13 cellular contexts compared by ENCODE assay signal in genomic region chr16:3186946-3187690, GRCh38. TPM values are rescaled to one million over a fixed set of nuclear protein-coding genes. Genes with fewer than 3 reads are reported as not detected.
A peak's percentile ranks its signal among the peaks of the same experiment; 100 is the strongest.
DNase-seq lines count a peak whose midpoint lies in the region; ATAC-seq and TF ChIP-seq lines count a peak whose summit lies in the region.
"Had no signal": no experiment of that assay in that cellular context is flagged by ENCODE, and none has a peak within 500 bp of the region (broad histone marks: within the 10 kb centered on the region; RNA-seq: fewer than 3 reads in every experiment).

No MANE protein-coding gene starts in this region.

- H3K27ac ChIP-seq in KMS-11 (no peak overlapping the region), ectodermal cell (ENCODE audit: insufficient read depth, low read depth, low read length, poor library complexity, severe bottlenecking) (no peak overlapping the region)
- H3K27ac ChIP-seq: psoas muscle, transverse colon, VCaP had no signal

- intact Hi-C loops in cardiac septum (cut with DNase I) = no loop called here

- no peak overlapping the region for H3K4me3 ChIP-seq in KMS-11 (IDR thresholded peaks at IDR 0.05; ENCODE audit: insufficient read depth, low read depth, low read length)
- peak overlapping the region; percentile 14 for H3K4me3 ChIP-seq in ectodermal cell (ENCODE audit: insufficient read depth, low read depth, low read length)
- H3K4me3 ChIP-seq in neuron (ENCODE audit: low read length) = peak overlapping the region; percentile 40
- H3K4me3 ChIP-seq: psoas muscle, transverse colon had no signal

- WGBS in ectodermal cell, 2 experiments = 86 to 90% methylated on average over 23 of the region's 23 CpGs

- no peak for DNase-seq in activated T-cell treated with anti-CD3 and anti-CD28 coated beads, Interleukin-2, amount 50 U/mL, for 72 hours
- no peak for DNase-seq in activated T-cell treated with anti-CD3 and anti-CD28 coated beads, Interleukin-2, amount 50 U/mL, for 48 hours
- DNase-seq in cardiac septum (ENCODE audit: low spot score) (no peak), NCI-H2196 treated with DMSO at 0.1 percent for 48 hours (lab: John Stamatoyannopoulos, UW; ENCODE audit: unreplicated experiment) (no peak), NCI-H446 treated with DMSO at 0.1 percent for 48 hours (lab: John Stamatoyannopoulos, UW) (no peak)
- DNase-seq: effector CD4-positive, alpha-beta T cell; Kasumi-1; psoas muscle; transverse colon had no signal

- no peaks in the 10 kb centered on the region for H3K9me3 Mint-ChIP-seq in activated T-cell treated with anti-CD3 and anti-CD28 coated beads, Interleukin-2, amount 50 U/mL, for 72 hours

- peak overlapping the region; percentile 99 for H3K27ac Mint-ChIP-seq in activated T-cell treated with anti-CD3 and anti-CD28 coated beads, Interleukin-2, amount 50 U/mL, for 72 hours

- peaks cover 32% of the 10 kb centered on the region for H3K4me1 ChIP-seq in KMS-11 (ENCODE audit: low read depth, poor library complexity, severe bottlenecking)
- no peaks in the 10 kb centered on the region for H3K4me1 ChIP-seq in ectodermal cell (ENCODE audit: control insufficient read depth, insufficient read depth, low read length)
- peaks cover 9% of the 10 kb centered on the region for H3K4me1 ChIP-seq in neuron (ENCODE audit: insufficient read depth, low read length)

- ATAC-seq in activated T-cell treated with anti-CD3 and anti-CD28 coated beads, Interleukin-2, amount 50 U/mL, for 72 hours (replicated peaks in 1 of 2) = no peak
- ATAC-seq: psoas muscle had no signal

- H3K79me2 ChIP-seq in KMS-11 (ENCODE audit: insufficient read depth, low read depth) = no peaks in the 10 kb centered on the region

- H3K4me1 Mint-ChIP-seq in activated T-cell treated with anti-CD3 and anti-CD28 coated beads, Interleukin-2, amount 50 U/mL, for 72 hours (ENCODE audit: low read depth) = peaks cover 76% of the 10 kb centered on the region

- peak overlapping the region; percentile 1; the same call in 1 of the 2 replicates for H3K4me2 ChIP-seq in KMS-11

- peak overlapping the region; percentile 92 to 99 for H3K4me3 Mint-ChIP-seq in activated T-cell treated with anti-CD3 and anti-CD28 coated beads, Interleukin-2, amount 50 U/mL, for 72 hours

- TF ChIP-seq CTCF in KMS-11 (conservative IDR thresholded peaks at IDR 0.05; ENCODE audit: low read depth, low read length) = no peak

- H3K27me3 Mint-ChIP-seq in activated T-cell treated with anti-CD3 and anti-CD28 coated beads, Interleukin-2, amount 50 U/mL, for 72 hours (ENCODE audit: low read depth) = peaks cover 69% of the 10 kb centered on the region

- no peaks in the 10 kb centered on the region for H4K20me1 ChIP-seq in KMS-11 (ENCODE audit: insufficient read depth)

- H3K9ac ChIP-seq in KMS-11 = no peak overlapping the region

- H3K27me3 ChIP-seq in KMS-11 (ENCODE audit: insufficient read depth, low read depth) = no peaks in the 10 kb centered on the region; the same call in 1 of the 2 replicates
- H3K27me3 ChIP-seq in ectodermal cell (ENCODE audit: control insufficient read depth, insufficient read depth, low read length, poor library complexity, severe bottlenecking) = peaks cover 90% of the 10 kb centered on the region
- H3K27me3 ChIP-seq in neuron (ENCODE audit: insufficient read depth, low read length) = peaks cover 42% of the 10 kb centered on the region

- peaks cover 10 to 11% of the 10 kb centered on the region in 2 donors for H3K36me3 Mint-ChIP-seq in activated T-cell treated with anti-CD3 and anti-CD28 coated beads, Interleukin-2, amount 50 U/mL, for 72 hours (ENCODE audit: insufficient read depth in 2 of 2)

- H3K9me3 ChIP-seq in ectodermal cell (ENCODE audit: control insufficient read depth, low read length) (no peaks in the 10 kb centered on the region), neuron (ENCODE audit: low read length) (no peaks in the 10 kb centered on the region)
- H3K9me3 ChIP-seq: psoas muscle, transverse colon had no signal

- no peaks in the 10 kb centered on the region for H3K36me3 ChIP-seq in KMS-11 (ENCODE audit: insufficient read depth)
- no peaks in the 10 kb centered on the region for H3K36me3 ChIP-seq in ectodermal cell (ENCODE audit: control insufficient read depth, insufficient read depth, low read length)
- no peaks in the 10 kb centered on the region for H3K36me3 ChIP-seq in neuron (ENCODE audit: insufficient read depth, low read length)
- H3K36me3 ChIP-seq: transverse colon had no signal

- H2AFZ ChIP-seq in KMS-11 (ENCODE audit: low read depth) (no peak overlapping the region), neuron (ENCODE audit: low read depth, low read length) (no peak overlapping the region)

RNA-seq across cellular contexts. Expression of gene OR1F1, which starts 0.9 kb away (rescaled TPM):
- under 1 TPM in 1 of 2 donors, not detected in 1; 0.35 TPM for total RNA-seq in activated T-cell treated with anti-CD3 and anti-CD28 coated beads, Interleukin-2, amount 50 U/mL, for 72 hours
- not detected for polyA plus RNA-seq in ectodermal cell (2013, experiment 1 of 4)
- not detected for polyA plus RNA-seq in ectodermal cell (2013, experiment 2 of 4)
- not detected for polyA plus RNA-seq in ectodermal cell (2013, experiment 3 of 4)
- not detected for polyA plus RNA-seq in ectodermal cell (2013, experiment 4 of 4)
- total RNA-seq in cardiac septum = not detected
- total RNA-seq: psoas muscle, transverse colon had no signal
- polyA plus RNA-seq: psoas muscle had no signal

RNA-seq across cellular contexts. Expression of gene ZNF200, which starts 47.8 kb away (rescaled TPM):
- 10 to 100 TPM; 14.8 to 15.5 TPM for total RNA-seq in activated T-cell treated with anti-CD3 and anti-CD28 coated beads, Interleukin-2, amount 50 U/mL, for 72 hours
- polyA plus RNA-seq in ectodermal cell (2013, experiment 1 of 4) = 8.0 TPM
- polyA plus RNA-seq in ectodermal cell (2013, experiment 2 of 4) = 10.3 TPM
- 9.2 TPM for polyA plus RNA-seq in ectodermal cell (2013, experiment 3 of 4)
- 8.5 TPM for polyA plus RNA-seq in ectodermal cell (2013, experiment 4 of 4)
- total RNA-seq in cardiac septum = 5.3 TPM

RNA-seq across cellular contexts. Expression of gene ZNF213, which starts 52.3 kb away (rescaled TPM):
- total RNA-seq in activated T-cell treated with anti-CD3 and anti-CD28 coated beads, Interleukin-2, amount 50 U/mL, for 72 hours = 10 to 100 TPM; 12.2 to 16.3 TPM
- 9.6 TPM for polyA plus RNA-seq in ectodermal cell (2013, experiment 1 of 4)
- polyA plus RNA-seq in ectodermal cell (2013, experiment 2 of 4) = 8.5 TPM
- polyA plus RNA-seq in ectodermal cell (2013, experiment 3 of 4) = 8.9 TPM
- polyA plus RNA-seq in ectodermal cell (2013, experiment 4 of 4) = 9.2 TPM
- 7.5 TPM for total RNA-seq in cardiac septum
